19 cellular contexts compared by ENCODE assay signal in the genomic region with DNA sequence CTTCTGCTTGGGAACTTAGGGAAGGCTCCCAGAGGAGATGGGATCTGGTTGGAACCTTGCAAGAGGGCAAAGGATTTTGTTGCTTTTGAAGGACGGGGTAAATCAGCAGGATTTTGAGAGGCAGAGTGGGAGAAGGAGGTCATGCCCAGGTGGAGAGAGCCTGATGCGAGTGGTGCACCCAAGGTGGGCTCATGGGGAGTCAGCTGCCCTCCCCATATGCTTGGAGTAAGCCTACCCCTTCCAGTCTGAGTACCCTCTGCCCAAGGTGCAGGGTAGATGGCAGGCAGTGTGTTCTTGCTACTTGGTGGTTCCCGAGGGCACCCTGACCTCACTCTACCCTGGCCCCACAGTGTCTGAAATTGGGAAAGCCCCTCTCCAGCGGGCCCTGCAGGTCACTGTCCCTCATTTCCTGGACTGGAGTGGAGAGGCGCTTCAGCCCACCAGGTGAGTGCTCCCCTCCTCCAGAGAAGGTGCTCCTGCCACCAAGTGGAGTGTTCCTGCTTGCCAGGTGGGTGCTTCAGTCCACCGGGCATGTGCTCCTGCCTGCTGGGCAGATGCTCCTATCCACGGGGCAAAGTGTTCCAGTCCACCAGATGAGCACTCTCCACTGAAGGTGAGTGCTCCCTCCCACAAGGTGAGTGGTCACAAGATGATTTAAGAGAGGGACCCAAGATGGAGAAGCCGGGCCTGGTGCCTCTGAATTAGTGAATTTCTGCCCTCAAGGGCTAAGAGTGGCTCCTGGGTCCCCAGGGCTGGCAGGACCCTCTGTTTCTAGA. TPM values are rescaled to one million over a fixed set of nuclear protein-coding genes. Genes with fewer than 3 reads are reported as not detected.
DNase-seq lines count a peak whose midpoint lies in the region; ATAC-seq, FAIRE-seq and TF ChIP-seq lines count a peak whose summit lies in the region.
"Had no signal": no experiment of that assay in that cellular context is flagged by ENCODE, and none has a peak within 500 bp of the region (broad histone marks: within the 10 kb centered on the region; RNA-seq: fewer than 3 reads in every experiment).

No MANE protein-coding gene starts in this region.

- 30% methylated on average over 8 of the region's 8 CpGs for WGBS in GM12878 (ENCODE audit: insufficient coverage, insufficient replicate concordance, low lambda C conversion rate, missing lambda C conversion rate)
- WGBS in neuronal stem cell (ENCODE audit: extremely low coverage in 2 of 2, insufficient read length in 2 of 2, insufficient replicate concordance in 1 of 2), 2 donors, result no CpG with 5 or more reads among the region's 8 CpGs

- SMC1A ChIA-PET in GM12878 (lab: Charles Lee; ENCODE audit: uncharacterized antibody, unreplicated experiment), result no interaction called here

- H3K23ac ChIP-seq in neuronal stem cell (ENCODE audit: low read depth, low read length, poor library complexity), result no peak overlapping the region

- H3K4me2 ChIP-seq in GM12878 (ENCODE audit: control insufficient read depth, insufficient read depth), result no peak overlapping the region
- H3K4me2 ChIP-seq in neuronal stem cell (ENCODE audit: insufficient read depth, low read length, poor library complexity, severe bottlenecking), result no peak overlapping the region
- H3K4me2 ChIP-seq: GM23338 had no signal

- no peak overlapping the region for H4K91ac ChIP-seq in neuronal stem cell (ENCODE audit: low read depth, low read length, poor library complexity)

- H2BK5ac ChIP-seq in neuronal stem cell (ENCODE audit: low read length), result no peak overlapping the region

- no peak overlapping the region for H2BK15ac ChIP-seq in neuronal stem cell (ENCODE audit: low read length)

- CTCF ChIA-PET in GM12878 (lab: Yijun Ruan, JAX), result no interaction called here

- H3K4ac ChIP-seq in neuronal stem cell (ENCODE audit: low read length), result no peak overlapping the region

- POLR2A ChIA-PET in GM12878 (lab: Charles Lee), result no interaction called here

- H4K8ac ChIP-seq in neuronal stem cell (ENCODE audit: low read depth, low read length), result no peak overlapping the region

- peak; percentile 28 for FAIRE-seq in HTR-8/SVneo (lab: Jason Lieb, UNC)
- FAIRE-seq in GM12878 (lab: Jason Lieb, UNC), result no peak
- FAIRE-seq: A204.1, D721Med, G401.6, GM12892, GM18507, H54 had no signal

- no peak overlapping the region for H3K14ac ChIP-seq in neuronal stem cell (ENCODE audit: low read length)

- no peak for TF ChIP-seq CTCF in GM12878 (IDR thresholded peaks at IDR 0.05 in 2 of 3, conservative IDR thresholded peaks at IDR 0.05 in 1 of 3; ENCODE audit: control insufficient read depth in 2 of 3, extremely low read depth in 1 of 3, insufficient read depth in 1 of 3, low read depth in 3 of 3, low read length in 3 of 3)

- no peak for TF ChIP-seq EP300 in GM12878 (IDR thresholded peaks at IDR 0.05; ENCODE audit: borderline replicate concordance in 1 of 2, control insufficient read depth in 1 of 2, low read depth in 2 of 2, low read length in 2 of 2)

- no peak overlapping the region for H2BK12ac ChIP-seq in neuronal stem cell (ENCODE audit: low read length)

- BruUV-seq in GM12878 (replicated peaks; lab: Mats Ljungman, UMichigan), result no TSS peak

- no peaks in the 10 kb centered on the region for H3K79me2 ChIP-seq in GM12878 (ENCODE audit: control insufficient read depth, insufficient read depth, low read length)

- H3K4me3 ChIP-seq in GM12878 (no peak overlapping the region), neuronal stem cell (ENCODE audit: low read length in 2 of 2) (peak overlapping the region in 1 of 2 donors; percentile 52)
- H3K4me3 ChIP-seq: GM23338 had no signal

- H2AFZ ChIP-seq in GM12878 (ENCODE audit: control insufficient read depth, low read depth, low read length) (no peak overlapping the region), neuronal stem cell (ENCODE audit: low read length) (no peak overlapping the region)

- ATAC-seq in GM12878 (no peak), HG03025 (IDR thresholded peaks at IDR 0.05; ENCODE audit: low FRiP score, unreplicated experiment) (no peak), HG02852 (IDR thresholded peaks at IDR 0.05; ENCODE audit: unreplicated experiment) (no peak)
- ATAC-seq: GM23338 had no signal

- H2AK5ac ChIP-seq in neuronal stem cell (ENCODE audit: low read depth, low read length), result peak overlapping the region; percentile 3

- in situ Hi-C loops in GM12878 (cut with MboI), result no loop called here

- H3K18ac ChIP-seq in neuronal stem cell (ENCODE audit: low read length), result no peak overlapping the region

- H3K36me3 ChIP-seq in GM12878 (ENCODE audit: control insufficient read depth in 2 of 2, insufficient read depth in 2 of 2, low read length in 1 of 2), result no peaks in the 10 kb centered on the region
- no peaks in the 10 kb centered on the region for H3K36me3 ChIP-seq in neuronal stem cell (replicated peaks in 1 of 2; ENCODE audit: control insufficient read depth in 2 of 2, insufficient read depth in 2 of 2, low read length in 2 of 2)
- H3K36me3 ChIP-seq: BE2C had no signal

- H3K27me3 ChIP-seq in GM12878 (replicated peaks in 1 of 2; ENCODE audit: control insufficient read depth in 2 of 2, insufficient read depth in 2 of 2, low read length in 1 of 2), result no peaks in the 10 kb centered on the region; a peak in 2 of 4 replicates
- H3K27me3 ChIP-seq in neuronal stem cell (ENCODE audit: control insufficient read depth in 3 of 3, insufficient read depth in 3 of 3, low read depth in 1 of 3, low read length in 3 of 3), result peaks cover 0 to 18% (median 0%) of the 10 kb centered on the region in 3 experiments
- H3K27me3 ChIP-seq: BE2C had no signal

- no peak for TF ChIP-seq POLR2A in GM12878 (IDR thresholded peaks at IDR 0.05; ENCODE audit: low read depth, low read length)

- no peaks in the 10 kb centered on the region for H3K79me1 ChIP-seq in neuronal stem cell (ENCODE audit: low read depth, low read length)

- H3K4me1 ChIP-seq in GM12878 (ENCODE audit: control insufficient read depth, insufficient read depth, low read length) (no peaks in the 10 kb centered on the region), neuronal stem cell (ENCODE audit: control insufficient read depth in 2 of 2, insufficient read depth in 1 of 2, low read depth in 1 of 2, low read length in 2 of 2) (peaks cover 11 to 12% of the 10 kb centered on the region in 2 donors)
- H3K4me1 ChIP-seq: BE2C, Caco-2 had no signal

- no peak for DNase-seq in HTR-8/SVneo (ENCODE audit: insufficient read length, low spot score)
- DNase-seq in GM12878 (ENCODE audit: low read depth, low spot score), result no peak
- DNase-seq in neuronal stem cell (ENCODE audit: low spot score), result no peak
- no peak for DNase-seq in amygdala (lab: John Stamatoyannopoulos, UW)
- DNase-seq: ACHN; BE2C; C1 segment of cervical spinal cord; Caco-2; CD4-positive, alpha-beta T cell; HCEC 1CT had no signal

- H3K27ac ChIP-seq in GM12878 (ENCODE audit: control insufficient read depth, insufficient read depth) (no peak overlapping the region), neuronal stem cell (replicated peaks; ENCODE audit: low read length) (no peak overlapping the region)

- H2BK120ac ChIP-seq in neuronal stem cell (ENCODE audit: low read depth, low read length), result no peak overlapping the region

- intact Hi-C loops in GM12878 (cut with micrococcal nuclease; ENCODE audit: unreplicated experiment), result no loop called here

- H3K9ac ChIP-seq in GM12878 (ENCODE audit: control insufficient read depth, insufficient read depth, low read length) (no peak overlapping the region), neuronal stem cell (ENCODE audit: low read depth, low read length, poor library complexity) (no peak overlapping the region)

- H4K20me1 ChIP-seq in GM12878 (ENCODE audit: control insufficient read depth, insufficient read depth), result no peaks in the 10 kb centered on the region

- H3K9me3 ChIP-seq in GM12878 (replicated peaks; ENCODE audit: control insufficient read depth, insufficient read depth, low read length) (no peaks in the 10 kb centered on the region), neuronal stem cell (replicated peaks in 1 of 2; ENCODE audit: control insufficient read depth in 2 of 2, insufficient read depth in 1 of 2, low read depth in 1 of 2, low read length in 2 of 2) (no peaks in the 10 kb centered on the region)
- H3K9me3 ChIP-seq: BE2C, Caco-2 had no signal

- no peak for TF ChIP-seq RAD21 in GM12878 (IDR thresholded peaks at IDR 0.05; ENCODE audit: insufficient read depth, low read depth, low read length)

- RAD21 ChIA-PET in GM12878 (lab: Charles Lee; ENCODE audit: unreplicated experiment), result no interaction called here

RNA-seq across cellular contexts. Expression of a gene that starts 3.4 kb away (rescaled TPM):
- not detected in 2 replicates for total RNA-seq in GM12878 (2013; cell fraction: nucleolus; rRNA removed)
- total RNA-seq in GM12878 (2014; rRNA removed) (not detected in 2 replicates), GM12878 (2014; rRNA removed; fragmentation: Illumina TruSeq; extraction: Trizol) (not detected in 2 replicates), GM12878 (2021) (not detected in 2 replicates)
- not detected for polyA plus RNA-seq in GM12878 (2011; ENCODE audit: low read depth)
- polyA plus RNA-seq in GM12878 (2011; rRNA removed) (not detected in 2 replicates), GM12878 (2014; fragmentation: Illumina TruSeq; extraction: Trizol) (not detected in 2 replicates), GM12878 (2014; fragmentation: Nextera tagmentation; extraction: Ambion mirVana) (not detected), GM12878 (2014; rRNA removed) (not detected in 2 replicates), GM12878 (2016; fragmentation: Nextera tagmentation; extraction: Ambion mirVana) (not detected)
- not detected in 2 replicates for polyA plus RNA-seq in GM12878 (2011; cell fraction: cytosol; rRNA removed)
- polyA plus RNA-seq in GM12878 (2011; cell fraction: nucleus; rRNA removed), result 0.38 TPM in 1 of 2 replicates, not detected in the other
- not detected in 2 replicates for polyA plus RNA-seq in GM12878 (2012)
- not detected in 2 replicates for polyA minus RNA-seq in GM12878 (2011; rRNA and poly(A)+ RNA removed)
- polyA minus RNA-seq in GM12878 (2011; cell fraction: cytosol; rRNA and poly(A)+ RNA removed), result not detected in 2 replicates
- polyA minus RNA-seq in GM12878 (2011; cell fraction: nucleus; rRNA and poly(A)+ RNA removed), result not detected in 2 replicates
- not detected for polyA plus RNA-seq in neuronal stem cell (2013, experiment 1 of 2)
- 0.03 TPM for polyA plus RNA-seq in neuronal stem cell (2013, experiment 2 of 2)
- total RNA-seq: Caco-2; CD4-positive, alpha-beta T cell; GM23338 had no signal
- polyA plus RNA-seq: GM23338 had no signal

RNA-seq across cellular contexts. Expression of a gene that starts 6.6 kb away (rescaled TPM):
- total RNA-seq in GM12878 (2013; cell fraction: nucleolus; rRNA removed), result not detected in 2 replicates
- not detected in 2 replicates for total RNA-seq in GM12878 (2014; rRNA removed)
- not detected in 2 replicates for total RNA-seq in GM12878 (2014; rRNA removed; fragmentation: Illumina TruSeq; extraction: Trizol)
- total RNA-seq in GM12878 (2021), result not detected in 2 replicates
- not detected for polyA plus RNA-seq in GM12878 (2011; ENCODE audit: low read depth)
- not detected in 2 replicates for polyA plus RNA-seq in GM12878 (2011; rRNA removed)
- polyA plus RNA-seq in GM12878 (2011; cell fraction: cytosol; rRNA removed), result not detected in 2 replicates
- not detected in 2 replicates for polyA plus RNA-seq in GM12878 (2011; cell fraction: nucleus; rRNA removed)
- not detected in 2 replicates for polyA plus RNA-seq in GM12878 (2012)
- polyA plus RNA-seq in GM12878 (2014; fragmentation: Illumina TruSeq; extraction: Trizol), result not detected in 2 replicates
- polyA plus RNA-seq in GM12878 (2014; fragmentation: Nextera tagmentation; extraction: Ambion mirVana), result not detected
- not detected in 2 replicates for polyA plus RNA-seq in GM12878 (2014; rRNA removed)
- polyA plus RNA-seq in GM12878 (2016; fragmentation: Nextera tagmentation; extraction: Ambion mirVana), result not detected
- not detected in 2 replicates for polyA minus RNA-seq in GM12878 (2011; rRNA and poly(A)+ RNA removed)
- polyA minus RNA-seq in GM12878 (2011; cell fraction: cytosol; rRNA and poly(A)+ RNA removed), result not detected in 2 replicates
- polyA minus RNA-seq in GM12878 (2011; cell fraction: nucleus; rRNA and poly(A)+ RNA removed), result not detected in 2 replicates
- polyA plus RNA-seq in neuronal stem cell (2013, experiment 1 of 2), result not detected
- not detected for polyA plus RNA-seq in neuronal stem cell (2013, experiment 2 of 2)
- total RNA-seq: Caco-2; CD4-positive, alpha-beta T cell; GM23338 had no signal
- polyA plus RNA-seq: GM23338 had no signal

RNA-seq across cellular contexts. Expression of a gene that starts 20.6 kb away (rescaled TPM):
- not detected in 2 replicates for total RNA-seq in GM12878 (2013; cell fraction: nucleolus; rRNA removed)
- total RNA-seq in GM12878 (2014; rRNA removed) (not detected in 2 replicates), GM12878 (2014; rRNA removed; fragmentation: Illumina TruSeq; extraction: Trizol) (not detected in 2 replicates), GM12878 (2021) (not detected in 2 replicates)
- polyA plus RNA-seq in GM12878 (2011; ENCODE audit: low read depth), result not detected
- polyA plus RNA-seq in GM12878 (2011; rRNA removed) (not detected in 2 replicates), GM12878 (2014; fragmentation: Illumina TruSeq; extraction: Trizol) (not detected in 2 replicates), GM12878 (2014; fragmentation: Nextera tagmentation; extraction: Ambion mirVana) (not detected), GM12878 (2014; rRNA removed) (not detected in 2 replicates), GM12878 (2016; fragmentation: Nextera tagmentation; extraction: Ambion mirVana) (not detected)
- not detected in 2 replicates for polyA plus RNA-seq in GM12878 (2011; cell fraction: cytosol; rRNA removed)
- polyA plus RNA-seq in GM12878 (2011; cell fraction: nucleus; rRNA removed), result not detected in 2 replicates
- not detected in 2 replicates for polyA plus RNA-seq in GM12878 (2012)
- polyA minus RNA-seq in GM12878 (2011; rRNA and poly(A)+ RNA removed), result not detected in 2 replicates
- not detected in 2 replicates for polyA minus RNA-seq in GM12878 (2011; cell fraction: cytosol; rRNA and poly(A)+ RNA removed)
- not detected in 2 replicates for polyA minus RNA-seq in GM12878 (2011; cell fraction: nucleus; rRNA and poly(A)+ RNA removed)
- polyA plus RNA-seq in neuronal stem cell (2013, experiment 1 of 2), result not detected
- not detected for polyA plus RNA-seq in neuronal stem cell (2013, experiment 2 of 2)
- total RNA-seq: Caco-2; CD4-positive, alpha-beta T cell; GM23338 had no signal
- polyA plus RNA-seq: GM23338 had no signal

RNA-seq across cellular contexts. Expression of a gene that starts 42.8 kb away (rescaled TPM):
- not detected in 2 replicates for total RNA-seq in GM12878 (2013; cell fraction: nucleolus; rRNA removed)
- total RNA-seq in GM12878 (2014; rRNA removed), result not detected in 2 replicates
- total RNA-seq in GM12878 (2014; rRNA removed; fragmentation: Illumina TruSeq; extraction: Trizol), result not detected in 2 replicates
- not detected in 2 replicates for total RNA-seq in GM12878 (2021)
- not detected for polyA plus RNA-seq in GM12878 (2011; ENCODE audit: low read depth)
- polyA plus RNA-seq in GM12878 (2011; rRNA removed), result not detected in 2 replicates
- not detected in 2 replicates for polyA plus RNA-seq in GM12878 (2011; cell fraction: cytosol; rRNA removed)
- not detected in 2 replicates for polyA plus RNA-seq in GM12878 (2011; cell fraction: nucleus; rRNA removed)
- not detected in 2 replicates for polyA plus RNA-seq in GM12878 (2012)
- polyA plus RNA-seq in GM12878 (2014; fragmentation: Illumina TruSeq; extraction: Trizol), result not detected in 2 replicates
- not detected for polyA plus RNA-seq in GM12878 (2014; fragmentation: Nextera tagmentation; extraction: Ambion mirVana)
- polyA plus RNA-seq in GM12878 (2014; rRNA removed), result not detected in 2 replicates
- not detected for polyA plus RNA-seq in GM12878 (2016; fragmentation: Nextera tagmentation; extraction: Ambion mirVana)
- polyA minus RNA-seq in GM12878 (2011; rRNA and poly(A)+ RNA removed), result not detected in 2 replicates
- polyA minus RNA-seq in GM12878 (2011; cell fraction: cytosol; rRNA and poly(A)+ RNA removed), result not detected in 2 replicates
- polyA minus RNA-seq in GM12878 (2011; cell fraction: nucleus; rRNA and poly(A)+ RNA removed), result not detected in 2 replicates
- polyA plus RNA-seq in neuronal stem cell (2013, experiment 1 of 2), result not detected
- not detected for polyA plus RNA-seq in neuronal stem cell (2013, experiment 2 of 2)
- total RNA-seq: Caco-2; CD4-positive, alpha-beta T cell; GM23338 had no signal
- polyA plus RNA-seq: GM23338 had no signal
